In the genomic region with DNA sequence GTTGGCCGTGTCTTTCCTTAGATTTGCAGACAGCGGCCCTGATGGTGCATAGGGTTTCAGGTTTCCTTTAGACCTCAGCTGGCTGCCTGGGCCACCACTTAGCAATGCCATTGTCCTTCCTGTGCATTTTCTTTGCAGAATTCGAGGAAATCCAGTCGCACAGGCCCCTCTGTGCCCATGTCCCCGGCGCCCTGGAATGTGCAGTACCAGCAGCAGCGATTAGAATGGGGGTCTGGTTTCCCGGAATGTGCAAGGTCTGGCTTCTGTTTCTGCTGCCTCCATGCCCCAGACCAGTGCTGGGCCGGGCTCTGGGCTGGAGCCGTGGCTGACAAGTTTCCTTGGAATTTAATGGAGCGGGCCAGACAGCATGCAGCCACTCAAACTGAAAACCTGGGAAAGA, we compare ENCODE assay signal across 2 cellular contexts.
TF ChIP-seq lines count a peak whose summit lies in the region.

No MANE protein-coding gene starts in this region.

TF ChIP-seq in IMR-90, 13 proteins besides CTCF, POLR2A, EP300 and RAD21:
- TF ChIP-seq RFX5 (IDR thresholded peaks at IDR 0.05; ENCODE audit: low read depth, low read length) (no peak), FOS (IDR thresholded peaks at IDR 0.05; ENCODE audit: low read depth, low read length) (no peak), CEBPB (IDR thresholded peaks at IDR 0.05; ENCODE audit: low read depth, low read length) (no peak), SMC3 (IDR thresholded peaks at IDR 0.05; ENCODE audit: low read depth, low read length) (no peak), MXI1 (IDR thresholded peaks at IDR 0.05; ENCODE audit: borderline replicate concordance, low read depth, low read length) (no peak), NFE2L2 (IDR thresholded peaks at IDR 0.05; ENCODE audit: low read depth, low read length) (no peak), MAZ (IDR thresholded peaks at IDR 0.05; ENCODE audit: borderline replicate concordance, low read depth, low read length) (no peak)
- TF ChIP-seq, protein P1, sequence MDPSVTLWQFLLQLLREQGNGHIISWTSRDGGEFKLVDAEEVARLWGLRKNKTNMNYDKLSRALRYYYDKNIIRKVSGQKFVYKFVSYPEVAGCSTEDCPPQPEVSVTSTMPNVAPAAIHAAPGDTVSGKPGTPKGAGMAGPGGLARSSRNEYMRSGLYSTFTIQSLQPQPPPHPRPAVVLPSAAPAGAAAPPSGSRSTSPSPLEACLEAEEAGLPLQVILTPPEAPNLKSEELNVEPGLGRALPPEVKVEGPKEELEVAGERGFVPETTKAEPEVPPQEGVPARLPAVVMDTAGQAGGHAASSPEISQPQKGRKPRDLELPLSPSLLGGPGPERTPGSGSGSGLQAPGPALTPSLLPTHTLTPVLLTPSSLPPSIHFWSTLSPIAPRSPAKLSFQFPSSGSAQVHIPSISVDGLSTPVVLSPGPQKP (IDR thresholded peaks at IDR 0.05; ENCODE audit: borderline replicate concordance, low read depth, low read length) = no peak

TF ChIP-seq in HepG2, 621 proteins besides CTCF, POLR2A, EP300 and RAD21:
- no peak for TF ChIP-seq ZZZ3 (CRISPR knock-in tag; IDR thresholded peaks at IDR 0.05; ENCODE audit: borderline replicate concordance)
- no peak for TF ChIP-seq NAIF1 (CRISPR knock-in tag; IDR thresholded peaks at IDR 0.05; ENCODE audit: borderline replicate concordance)
- TF ChIP-seq TSC22D2 (CRISPR knock-in tag; IDR thresholded peaks at IDR 0.05; ENCODE audit: borderline replicate concordance) = no peak
- TF ChIP-seq FOXA1 (IDR thresholded peaks at IDR 0.05) = no peak
- no peak for TF ChIP-seq FOXA1 (CRISPR knock-in tag; IDR thresholded peaks at IDR 0.05)
TF ChIP-seq in HepG2: peak in this region for 0.
